19 cellular contexts compared by ENCODE assay signal in genomic region chr20:63233061-63233344, GRCh38. TPM values are rescaled to one million over a fixed set of nuclear protein-coding genes. Genes with fewer than 3 reads are reported as not detected.
DNase-seq lines count a peak whose midpoint lies in the region; ATAC-seq and TF ChIP-seq lines count a peak whose summit lies in the region.
"Had no signal": no experiment of that assay in that cellular context is flagged by ENCODE, and none has a peak within 500 bp of the region (broad histone marks: within the 10 kb centered on the region; RNA-seq: fewer than 3 reads in every experiment).

No MANE protein-coding gene starts in this region.

- H3K23ac ChIP-seq in IMR-90 (ENCODE audit: low read depth, low read length): 0 out of 2 replicates have a peak overlapping the region, but pooled peaks have one; percentile 48

- H3K36me3 ChIP-seq in BLaER1 treated with 17β-estradiol and CSF1 and Interleukin-3, amounts not matched to agents 10 nM and 100 nM: no peaks in the 10 kb centered on the region
- no peaks in the 10 kb centered on the region for H3K36me3 ChIP-seq in IMR-90 (ENCODE audit: control insufficient read depth, insufficient read depth, low read length)

- no peak overlapping the region for H2AK9ac ChIP-seq in IMR-90 (replicated peaks; ENCODE audit: low read depth, low read length, poor library complexity)

- peaks cover 10% of the 10 kb centered on the region; the same call in 1 of the 2 replicates for H3K9me1 ChIP-seq in IMR-90 (ENCODE audit: insufficient read depth, low read length)

- no peak overlapping the region for H2AFZ ChIP-seq in IMR-90 (replicated peaks; ENCODE audit: low read length, poor library complexity)

- H2BK120ac ChIP-seq in IMR-90 (ENCODE audit: low read depth, low read length): peak overlapping the region; percentile 89

- no peak overlapping the region; the same call in 1 of the 2 replicates for H3K18ac ChIP-seq in IMR-90 (ENCODE audit: low read depth, low read length)

- H4K5ac ChIP-seq in IMR-90 (ENCODE audit: low read depth, low read length): no peak overlapping the region

- H3K27ac Mint-ChIP-seq in chondrocyte (ENCODE audit: unreplicated experiment) (peak overlapping the region; percentile 98), osteocyte (ENCODE audit: unreplicated experiment) (peak overlapping the region; percentile 27)

- in situ Hi-C loops in IMR-90 (cut with MboI; ENCODE audit: low sequenced_read_pairs) (loop anchor here (5.0 kb wide), 1 partner anchor 39 kb away; the partner anchor contains the start of gene ARFGAP1), GM13976 (cut with MboI; ENCODE audit: low sequenced_read_pairs, unreplicated experiment) (no loop called here)

- H3K27me3 Mint-ChIP-seq in chondrocyte (ENCODE audit: low read depth): no peaks in the 10 kb centered on the region
- no peaks in the 10 kb centered on the region for H3K27me3 Mint-ChIP-seq in osteocyte (ENCODE audit: unreplicated experiment)

- peak overlapping the region; percentile 57 for H3K4ac ChIP-seq in IMR-90 (ENCODE audit: low read depth, low read length)

- WGBS in IMR-90 (ENCODE audit: extremely low coverage in 2 of 2, insufficient read length in 1 of 2), 2 experiments: no CpG with 5 or more reads among the region's 3 CpGs

- H3K27me3 ChIP-seq in BLaER1 treated with 17β-estradiol and CSF1 and Interleukin-3, amounts not matched to agents 10 nM and 100 nM: peaks cover 16 to 33% (median 25%) of the 10 kb centered on the region in 11 experiments; a peak in 20 of 22 replicates
- H3K27me3 ChIP-seq in IMR-90 (ENCODE audit: control insufficient read depth, insufficient read depth, low read length): no peaks in the 10 kb centered on the region; the same call in 1 of the 2 replicates

- TF ChIP-seq CTCF in IMR-90 (conservative IDR thresholded peaks at IDR 0.05; ENCODE audit: low read depth, low read length) (no peak), chondrocyte (IDR thresholded peaks at IDR 0.05) (no peak), osteocyte (IDR thresholded peaks at IDR 0.05) (no peak), GM13976 (IDR thresholded peaks at IDR 0.05; ENCODE audit: borderline replicate concordance, control extremely low read depth, extremely low read depth, insufficient read depth, missing control alignments) (no peak)

- no peak overlapping the region for H3K4me3 ChIP-seq in BLaER1 treated with 17β-estradiol and CSF1 and Interleukin-3, amounts not matched to agents 10 nM and 100 nM
- H3K4me3 ChIP-seq in IMR-90 (ENCODE audit: insufficient read depth, low read depth, low read length): no peak overlapping the region

- peak overlapping the region in 6 of 11 experiments; percentile 30 to 95 (median 40); a peak in 9 of 22 replicates for H3K4me2 ChIP-seq in BLaER1 treated with 17β-estradiol and CSF1 and Interleukin-3, amounts not matched to agents 10 nM and 100 nM
- H3K4me2 ChIP-seq in IMR-90 (ENCODE audit: low read depth, low read length): no peak overlapping the region

- H4K8ac ChIP-seq in IMR-90 (ENCODE audit: low read depth in 2 of 2, low read length in 2 of 2): peak overlapping the region; percentile 8 to 67; a peak in 1 of 4 replicates

- TF ChIP-seq RAD21 in IMR-90 (IDR thresholded peaks at IDR 0.05; ENCODE audit: low read length): no peak

- H3K36me3 Mint-ChIP-seq in chondrocyte (ENCODE audit: low read depth) (no peaks in the 10 kb centered on the region), osteocyte (ENCODE audit: unreplicated experiment) (no peaks in the 10 kb centered on the region)

- no peak for TF ChIP-seq POLR2A in IMR-90 (IDR thresholded peaks at IDR 0.05; ENCODE audit: low read depth, low read length)

- no peaks in the 10 kb centered on the region for H3K9me3 ChIP-seq in BLaER1 treated with 17β-estradiol and CSF1 and Interleukin-3, amounts not matched to agents 10 nM and 100 nM (replicated peaks in 1 of 11)
- no peaks in the 10 kb centered on the region for H3K9me3 ChIP-seq in IMR-90 (ENCODE audit: control insufficient read depth, insufficient read depth, low read length)

- H3K14ac ChIP-seq in IMR-90 (replicated peaks; ENCODE audit: low read depth, low read length): no peak overlapping the region; the same call in 1 of the 2 replicates

- H4K91ac ChIP-seq in IMR-90 (ENCODE audit: insufficient read depth, low read depth, low read length): peak overlapping the region; percentile 84

- POLR2A ChIA-PET in IMR-90 (lab: Charles Lee; ENCODE audit: unreplicated experiment): no interaction called here

- H3K27ac ChIP-seq in BLaER1 treated with 17β-estradiol and CSF1 and Interleukin-3, amounts not matched to agents 10 nM and 100 nM: no peak overlapping the region
- H3K27ac ChIP-seq in IMR-90 (ENCODE audit: insufficient read depth, low read length): peak overlapping the region; percentile 87

- peaks cover 0 to 42% (median 0%) of the 10 kb centered on the region in 11 experiments; a peak in 3 of 22 replicates for H4K20me1 ChIP-seq in BLaER1 treated with 17β-estradiol and CSF1 and Interleukin-3, amounts not matched to agents 10 nM and 100 nM
- peaks cover 3% of the 10 kb centered on the region; the same call in 1 of the 2 replicates for H4K20me1 ChIP-seq in IMR-90 (ENCODE audit: insufficient read depth, low read length)

- H3K9ac ChIP-seq in BLaER1 treated with 17β-estradiol and CSF1 and Interleukin-3, amounts not matched to agents 10 nM and 100 nM: no peak overlapping the region
- no peak overlapping the region for H3K9ac ChIP-seq in IMR-90 (ENCODE audit: low read depth, low read length)

- H3K56ac ChIP-seq in IMR-90 (ENCODE audit: extremely low read depth, insufficient read depth, low read length): peak overlapping the region; percentile 56; the same call in 1 of the 2 replicates

- no peaks in the 10 kb centered on the region for H3K9me3 Mint-ChIP-seq in chondrocyte (ENCODE audit: low read depth)
- no peaks in the 10 kb centered on the region for H3K9me3 Mint-ChIP-seq in osteocyte (ENCODE audit: unreplicated experiment)

- no peak for ATAC-seq in IMR-90 (ENCODE audit: low read depth)
- no peak for ATAC-seq in left colon
- ATAC-seq: HepG2 had no signal

- no TSS peak for BruUV-seq in IMR-90 (replicated peaks; lab: Mats Ljungman, UMichigan)

- intact Hi-C loops in IMR-90 (cut with micrococcal nuclease) (loop anchor here (5.0 kb wide), 1 partner anchor 39 kb away; the partner anchor contains the start of gene ARFGAP1), left colon (cut with DNase I, micrococcal nuclease) (loop anchor here in 1 of 2 donors (10.0 kb wide), 1 partner anchor 178 kb away; no protein-coding TSS in a partner anchor)

- no peak overlapping the region for H2BK5ac ChIP-seq in IMR-90 (ENCODE audit: low read depth, low read length, poor library complexity, severe bottlenecking)

- peaks cover 55 to 98% (median 86%) of the 10 kb centered on the region in 10 experiments for H3K4me1 ChIP-seq in BLaER1 treated with 17β-estradiol and CSF1 and Interleukin-3, amounts not matched to agents 10 nM and 100 nM
- peaks cover 22% of the 10 kb centered on the region for H3K4me1 ChIP-seq in IMR-90 (ENCODE audit: control insufficient read depth, insufficient read depth, low read length)

- peak overlapping the region; percentile 20 for H2AK5ac ChIP-seq in IMR-90 (ENCODE audit: low read depth, low read length)

- peak overlapping the region; percentile 73 for H2BK20ac ChIP-seq in IMR-90 (ENCODE audit: low read depth, low read length)

- CTCF ChIA-PET in IMR-90 (lab: Yijun Ruan, JAX): interaction anchor here (0.6 to 0.7 kb wide), 2 partner anchors 9 to 50 kb away, joined by 3 read pairs; no protein-coding TSS in a partner anchor

- no peaks in the 10 kb centered on the region for H3K79me1 ChIP-seq in IMR-90 (ENCODE audit: low read depth in 1 of 2, low read length in 2 of 2)

- peaks cover 53% of the 10 kb centered on the region for H3K4me1 Mint-ChIP-seq in chondrocyte (ENCODE audit: low read depth)
- peaks cover 43% of the 10 kb centered on the region for H3K4me1 Mint-ChIP-seq in osteocyte (ENCODE audit: unreplicated experiment)

- peak overlapping the region; percentile 60; the same call in 2 of the 3 replicates for H2BK15ac ChIP-seq in IMR-90 (ENCODE audit: low read depth, low read length)

- DNase-seq in IMR-90 (no peak), chondrocyte (ENCODE audit: low spot score) (no peak), osteocyte (ENCODE audit: extremely low spot score, unreplicated experiment) (no peak), GM13976 (ENCODE audit: low spot score) (no peak), cortex of kidney (lab: John Stamatoyannopoulos, UW) (no peak), left colon (no peak)
- DNase-seq: C1 segment of cervical spinal cord, DMS 273 treated with DMSO at 0.1 percent for 48 hours, DND-41, KG1, NCI-H1417, NCI-H187 treated with DMSO at 0.1 percent for 48 hours, NCI-H524 had no signal

- dilution Hi-C loops in IMR-90 (cut with HindIII; ENCODE audit: low sequenced_read_pairs, unreplicated experiment): no loop called here

- H3K4me3 Mint-ChIP-seq in chondrocyte (ENCODE audit: unreplicated experiment) (no peak overlapping the region), osteocyte (ENCODE audit: unreplicated experiment) (no peak overlapping the region)

RNA-seq across cellular contexts. Expression of gene BIRC7, which starts 2.7 kb away (rescaled TPM):
- total RNA-seq in IMR-90 (2012; rRNA removed) (not detected in 2 replicates), chondrocyte (0.50 to 0.51 TPM in 2 of 3 replicates, not detected in the other), osteocyte (not detected in 2 replicates), left colon (under 1 TPM in 1 of 2 donors, not detected in 1; 0.25 TPM)
- polyA plus RNA-seq in IMR-90 (2012; rRNA removed): not detected in 2 replicates
- 0.02 TPM in 1 of 2 replicates, not detected in the other for polyA plus RNA-seq in IMR-90 (2012; cell fraction: cytosol; rRNA removed)
- polyA plus RNA-seq in IMR-90 (2012; cell fraction: nucleus; rRNA removed; ENCODE audit: low replicate concordance): not detected in 2 replicates
- total RNA-seq: A172, M059J had no signal

RNA-seq across cellular contexts. Expression of gene YTHDF1, which starts 17.1 kb away (rescaled TPM):
- total RNA-seq in IMR-90 (2012; rRNA removed) (10.9 and 13.9 TPM in 2 replicates), chondrocyte (39.1 to 43.6 TPM (median 41.3 TPM) in 3 replicates), osteocyte (44.9 and 46.8 TPM in 2 replicates), left colon (10 to 100 TPM; 32.8 to 37.8 TPM)
- 21.3 and 22.6 TPM in 2 replicates for polyA plus RNA-seq in IMR-90 (2012; rRNA removed)
- polyA plus RNA-seq in IMR-90 (2012; cell fraction: cytosol; rRNA removed): 11.8 and 17.6 TPM in 2 replicates
- 28.4 and 31.6 TPM in 2 replicates for polyA plus RNA-seq in IMR-90 (2012; cell fraction: nucleus; rRNA removed; ENCODE audit: low replicate concordance)

RNA-seq across cellular contexts. Expression of gene NKAIN4, which starts 21.3 kb away (rescaled TPM):
- total RNA-seq in IMR-90 (2012; rRNA removed) (not detected in 2 replicates), chondrocyte (2.2 to 3.1 TPM (median 3.0 TPM) in 3 replicates), osteocyte (0.62 TPM in 1 of 2 replicates, not detected in the other), left colon (under 1 TPM in 1 of 2 donors, not detected in 1; 0.27 TPM)
- not detected in 2 replicates for polyA plus RNA-seq in IMR-90 (2012; rRNA removed)
- polyA plus RNA-seq in IMR-90 (2012; cell fraction: cytosol; rRNA removed): not detected in 2 replicates
- not detected in 2 replicates for polyA plus RNA-seq in IMR-90 (2012; cell fraction: nucleus; rRNA removed; ENCODE audit: low replicate concordance)
- total RNA-seq: A172, HepG2, M059J, SK-MEL-5 had no signal
- polyA plus RNA-seq: HepG2 had no signal

RNA-seq across cellular contexts. Expression of gene ARFGAP1, which starts 39.6 kb away (rescaled TPM):
- 54.7 and 59.1 TPM in 2 replicates for total RNA-seq in IMR-90 (2012; rRNA removed)
- 194 and 203 TPM in 2 replicates for polyA plus RNA-seq in IMR-90 (2012; rRNA removed)
- 96.9 and 108 TPM in 2 replicates for polyA plus RNA-seq in IMR-90 (2012; cell fraction: cytosol; rRNA removed)
- polyA plus RNA-seq in IMR-90 (2012; cell fraction: nucleus; rRNA removed; ENCODE audit: low replicate concordance): 1,020 and 2,202 TPM in 2 replicates
- 117 to 186 TPM (median 124 TPM) in 3 replicates for total RNA-seq in chondrocyte
- 116 and 119 TPM in 2 replicates for total RNA-seq in osteocyte
- total RNA-seq in left colon: 10 to 100 TPM; 67.4 to 95.2 TPM

RNA-seq across cellular contexts. Expression of gene COL20A1, which starts 60.0 kb away (rescaled TPM):
- total RNA-seq in IMR-90 (2012; rRNA removed): not detected in 2 replicates
- not detected in 2 replicates for polyA plus RNA-seq in IMR-90 (2012; rRNA removed)
- polyA plus RNA-seq in IMR-90 (2012; cell fraction: cytosol; rRNA removed): not detected in 2 replicates
- 0.07 and 0.10 TPM in 2 replicates for polyA plus RNA-seq in IMR-90 (2012; cell fraction: nucleus; rRNA removed; ENCODE audit: low replicate concordance)
- 0.21 TPM in 1 of 3 replicates, not detected in the others for total RNA-seq in chondrocyte
- total RNA-seq in osteocyte: not detected in 2 replicates
- total RNA-seq in left colon: not detected
- total RNA-seq: A172, G401, HepG2, M059J, SK-MEL-5 had no signal
- polyA plus RNA-seq: HepG2 had no signal
